10 cellular contexts compared by ENCODE assay signal in genomic region chrX:57900961-57901360, GRCh38. TPM values are rescaled to one million over a fixed set of nuclear protein-coding genes. Genes with fewer than 3 reads are reported as not detected.
DNase-seq lines count a peak whose midpoint lies in the region; FAIRE-seq and TF ChIP-seq lines count a peak whose summit lies in the region.
"Had no signal": no experiment of that assay in that cellular context is flagged by ENCODE, and none has a peak within 500 bp of the region (broad histone marks: within the 10 kb centered on the region; RNA-seq: fewer than 3 reads in every experiment).

No MANE protein-coding gene starts in this region.

- 42 to 59% (median 48%) methylated on average over 4 of the region's 4 CpGs for WGBS in stomach, 5 donors

- H3K9me3 ChIP-seq in kidney (ENCODE audit: control insufficient read depth in 1 of 2, low read length in 2 of 2): no peaks in the 10 kb centered on the region
- peaks cover 0 to under 1% (median 0%) of the 10 kb centered on the region in 5 donors for H3K9me3 ChIP-seq in subcutaneous abdominal adipose tissue (ENCODE audit: control insufficient read depth in 5 of 5, low read length in 5 of 5)
- peaks cover 0 to 6% (median 0%) of the 10 kb centered on the region in 4 donors for H3K9me3 ChIP-seq in stomach

- H3K36me3 ChIP-seq in kidney (ENCODE audit: control insufficient read depth in 1 of 2, insufficient read depth in 2 of 2, low read length in 2 of 2) (no peaks in the 10 kb centered on the region), subcutaneous abdominal adipose tissue (ENCODE audit: control insufficient read depth in 5 of 5, insufficient read depth in 5 of 5, low read length in 5 of 5) (no peaks in the 10 kb centered on the region), stomach (no peaks in the 10 kb centered on the region)

- no peaks in the 10 kb centered on the region for H3K27me3 ChIP-seq in subcutaneous abdominal adipose tissue (ENCODE audit: control insufficient read depth in 5 of 5, insufficient read depth in 4 of 5, low read length in 5 of 5)
- no peaks in the 10 kb centered on the region for H3K27me3 ChIP-seq in stomach

- no peak for TF ChIP-seq EP300 in stomach (IDR thresholded peaks at IDR 0.05)

- TF ChIP-seq CTCF in kidney (IDR thresholded peaks at IDR 0.05; ENCODE audit: borderline replicate concordance, extremely low read depth, insufficient read depth) (no peak), stomach (IDR thresholded peaks at IDR 0.05) (no peak)

- DNase-seq in LHCN-M2 (ENCODE audit: low read depth) (peak; percentile 70), dermis blood vessel endothelial cell (peak; percentile 89), kidney (no peak), substantia nigra (lab: John Stamatoyannopoulos, UW) (no peak), stomach (no peak), globus pallidus (ENCODE audit: low spot score) (no peak)
- DNase-seq: activated naive CD4-positive, alpha-beta T cell treated with Interleukin-2 at 50 U/mL for 16 hours; Calu3; NCI-H345 had no signal

- TF ChIP-seq POLR2A in stomach (IDR thresholded peaks at IDR 0.05): no peak

- H3K4me1 ChIP-seq in kidney (ENCODE audit: control insufficient read depth in 1 of 2, insufficient read depth in 1 of 2, low read depth in 1 of 2, low read length in 2 of 2): peaks cover 0 to 2% of the 10 kb centered on the region in 2 donors
- peaks cover 0 to 13% (median 0%) of the 10 kb centered on the region in 5 donors for H3K4me1 ChIP-seq in subcutaneous abdominal adipose tissue (ENCODE audit: control insufficient read depth in 5 of 5, insufficient read depth in 5 of 5, low read length in 5 of 5)
- H3K4me1 ChIP-seq in stomach: peaks cover 0 to 7% (median 3%) of the 10 kb centered on the region in 4 donors

- H3K9ac ChIP-seq in kidney (ENCODE audit: low read length in 2 of 2): no peak overlapping the region
- no peak overlapping the region for H3K9ac ChIP-seq in subcutaneous abdominal adipose tissue (ENCODE audit: low read length in 5 of 5)

- H3K4me3 ChIP-seq in kidney (ENCODE audit: low read length in 2 of 2) (peak overlapping the region; percentile 20 to 50), subcutaneous abdominal adipose tissue (ENCODE audit: low read depth in 1 of 5, low read length in 5 of 5) (no peak overlapping the region), stomach (no peak overlapping the region)

- H3K27ac ChIP-seq in kidney (ENCODE audit: low read depth in 2 of 2, low read length in 2 of 2): peak overlapping the region in 1 of 2 donors; percentile 4
- peak overlapping the region; percentile 47 for H3K27ac ChIP-seq in subcutaneous abdominal adipose tissue (ENCODE audit: low read depth, low read length)
- no peak overlapping the region for H3K27ac ChIP-seq in substantia nigra (ENCODE audit: low read depth, low read length, poor library complexity, severe bottlenecking)
- H3K27ac ChIP-seq in stomach: peak overlapping the region in 2 of 5 donors; percentile 27

- peak; percentile 98 for FAIRE-seq in kidney (lab: Jason Lieb, UNC)

- intact Hi-C loops in kidney (cut with DNase I) (no loop called here), stomach (cut with DNase I; ENCODE audit: low total_unique reads) (no loop called here)

RNA-seq across cellular contexts. Expression of gene ZXDA, which starts 9.3 kb away (rescaled TPM):
- total RNA-seq in LHCN-M2 (2014; rRNA removed) (4.8 and 5.8 TPM in 2 replicates), dermis blood vessel endothelial cell (17.1 and 25.9 TPM in 2 replicates), kidney (7.7 TPM), stomach (1 to 10 TPM in 4 of 5 donors, under 1 TPM in 1; 0.58 to 10.0 (median 7.6) TPM)
- polyA plus RNA-seq in LHCN-M2 (2012): 1.4 TPM
- polyA plus RNA-seq in kidney (ENCODE audit: insufficient read depth, low read depth, low replicate concordance) (1.2 TPM), stomach (1 to 10 TPM in 1 of 3 donors, under 1 TPM in 2; 0.55 to 1.8 (median 0.56) TPM)

Comparison
In these comparisons a context has a peak if more than half of its experiments do, and no peak if none do; other contexts are left out.
1. DNase-seq: peak in LHCN-M2 (single experiment) and dermis blood vessel endothelial cell (single experiment); none in kidney (single experiment), substantia nigra (0 of 49), stomach (single experiment) and globus pallidus (single experiment).
2. H3K4me3 ChIP-seq: peak in kidney (2 of 2); none in subcutaneous abdominal adipose tissue (0 of 5) and stomach (0 of 4).